ENCODE assay signal across 20 cellular contexts in genomic region chr14:33297565-33297964, GRCh38.
DNase-seq lines count a peak whose midpoint lies in the region; ATAC-seq lines count a peak whose summit lies in the region.
"Had no signal": no experiment of that assay in that cellular context is flagged by ENCODE, and none has a peak within 500 bp of the region (broad histone marks: within the 10 kb centered on the region; RNA-seq: fewer than 3 reads in every experiment).

No MANE protein-coding gene starts in this region.

- H3K27me3 Mint-ChIP-seq in T-helper 2 cell treated with Interferon-gamma antibody and Interleukin-4, amounts not matched to agents 5 μg/mL and 100 μg/mL, for 36 hours (ENCODE audit: low read depth) = no peaks in the 10 kb centered on the region
- H3K27me3 Mint-ChIP-seq: CD4-positive, CD25-positive, alpha-beta regulatory T cell; T-cell had no signal

- H3K4me1 Mint-ChIP-seq in T-helper 2 cell treated with Interferon-gamma antibody and Interleukin-4, amounts not matched to agents 5 μg/mL and 100 μg/mL, for 36 hours (ENCODE audit: low read depth) = no peaks in the 10 kb centered on the region
- H3K4me1 Mint-ChIP-seq: CD4-positive, CD25-positive, alpha-beta regulatory T cell; T-cell had no signal

- ATAC-seq in HG02973 (IDR thresholded peaks at IDR 0.05; ENCODE audit: unreplicated experiment) = no peak
- ATAC-seq: A549, K562, Panc1, T-cell had no signal

- H3K27ac Mint-ChIP-seq in T-helper 2 cell treated with Interferon-gamma antibody and Interleukin-4, amounts not matched to agents 5 μg/mL and 100 μg/mL, for 36 hours = no peak overlapping the region
- H3K27ac Mint-ChIP-seq: T-cell had no signal

- DNase-seq in Ammon's horn (ENCODE audit: low spot score) (peak; percentile 13), H7 (peak; percentile 7), brain pericyte (ENCODE audit: low read depth, low spot score) (peak; percentile 2), iPS-NIHi11 (ENCODE audit: low spot score) (peak; percentile 14), COLO668 (lab: John Stamatoyannopoulos, UW; ENCODE audit: unreplicated experiment) (no peak), NCI-H2196 (lab: John Stamatoyannopoulos, UW; ENCODE audit: unreplicated experiment) (no peak)
- no peak for DNase-seq in T-helper 2 cell treated with Interferon-gamma antibody and Interleukin-4, amounts not matched to agents 5 μg/mL and 100 μg/mL, for 36 hours (ENCODE audit: low spot score)
- DNase-seq: CD4-positive, CD25-positive, alpha-beta regulatory T cell; DMS153; MG63; NCI-H1417 treated with DMSO at 0.1 percent for 48 hours; NCI-H2171; NCI-H446 treated with DMSO at 0.1 percent for 48 hours; NCI-H774; NK-92 treated with Interleukin-12 subunit alpha and Interleukin-12 subunit beta, amount 100 ng/mL, for 24 hours; T-cell had no signal

- no peaks in the 10 kb centered on the region for H3K36me3 Mint-ChIP-seq in T-helper 2 cell treated with Interferon-gamma antibody and Interleukin-4, amounts not matched to agents 5 μg/mL and 100 μg/mL, for 36 hours (ENCODE audit: low read depth)
- H3K36me3 Mint-ChIP-seq: CD4-positive, CD25-positive, alpha-beta regulatory T cell; T-cell had no signal

- H3K4me3 ChIP-seq in H7 (ENCODE audit: insufficient read depth, low read depth, low read length) = no peak overlapping the region
- H3K4me3 ChIP-seq: A549, K562, MG63 had no signal

- H3K36me3 ChIP-seq in H7 (replicated peaks; ENCODE audit: control insufficient read depth, insufficient read depth, low read length) = no peaks in the 10 kb centered on the region
- H3K36me3 ChIP-seq: MG63 had no signal

- H3K9me3 Mint-ChIP-seq in T-helper 2 cell treated with Interferon-gamma antibody and Interleukin-4, amounts not matched to agents 5 μg/mL and 100 μg/mL, for 36 hours = peaks cover 2% of the 10 kb centered on the region

- H3K4me3 Mint-ChIP-seq in T-helper 2 cell treated with Interferon-gamma antibody and Interleukin-4, amounts not matched to agents 5 μg/mL and 100 μg/mL, for 36 hours = no peak overlapping the region
- H3K4me3 Mint-ChIP-seq: CD4-positive, CD25-positive, alpha-beta regulatory T cell; T-cell had no signal

- H3K27me3 ChIP-seq in H7 (ENCODE audit: control insufficient read depth, insufficient read depth, low read length) = no peaks in the 10 kb centered on the region
- H3K27me3 ChIP-seq: MG63 had no signal

Comparison
In these comparisons a context has a peak if more than half of its experiments do, and no peak if none do; other contexts are left out.
1. DNase-seq: peak in Ammon's horn (single experiment), H7 (single experiment), brain pericyte (single experiment) and iPS-NIHi11 (single experiment); none in COLO668 (single experiment), T-helper 2 cell treated with Interferon-gamma antibody and Interleukin-4, amounts not matched to agents 5 μg/mL and 100 μg/mL, for 36 hours (single experiment) and NCI-H2196 (single experiment).